In genomic region chr6:138692058-138692977, GRCh38 we compare ENCODE assay signal across 1 cellular context.
TF ChIP-seq lines count a peak whose summit lies in the region.

No MANE protein-coding gene starts in this region.

TF ChIP-seq in HepG2, 621 proteins besides CTCF, POLR2A, EP300 and RAD21 (continued from another document and continues in another):
- TF ChIP-seq CAMTA2 (CRISPR knock-in tag; IDR thresholded peaks at IDR 0.05; ENCODE audit: borderline replicate concordance) = 0 out of 2 replicates have a peak, but pooled peaks have one; percentile 74
- no peak; the same call in 1 of the 2 replicates for TF ChIP-seq CREBL2 (CRISPR knock-in tag; IDR thresholded peaks at IDR 0.05; ENCODE audit: borderline replicate concordance)
- TF ChIP-seq PAF1 (CRISPR knock-in tag; IDR thresholded peaks at IDR 0.05) = no peak
- no peak for TF ChIP-seq ZNF264 (CRISPR knock-in tag; IDR thresholded peaks at IDR 0.05)
- TF ChIP-seq ZNF776 (CRISPR knock-in tag; IDR thresholded peaks at IDR 0.05) = peak; percentile 3; the same call in 1 of the 2 replicates
- TF ChIP-seq ZNF30 (CRISPR knock-in tag; IDR thresholded peaks at IDR 0.05) = no peak
- TF ChIP-seq ZNF766 (CRISPR knock-in tag; IDR thresholded peaks at IDR 0.05; ENCODE audit: borderline replicate concordance) = no peak
- peak; percentile 60 for TF ChIP-seq POGZ (CRISPR knock-in tag; IDR thresholded peaks at IDR 0.05)
- TF ChIP-seq NCOA2 (CRISPR knock-in tag; IDR thresholded peaks at IDR 0.05) = no peak; the same call in 1 of the 2 replicates
- TF ChIP-seq ZNF598 (CRISPR knock-in tag; IDR thresholded peaks at IDR 0.05; ENCODE audit: borderline replicate concordance) = no peak
- TF ChIP-seq GMEB2 (CRISPR knock-in tag; IDR thresholded peaks at IDR 0.05; ENCODE audit: low read depth) = no peak
- no peak; the same call in 1 of the 2 replicates for TF ChIP-seq MIER3 (CRISPR knock-in tag; IDR thresholded peaks at IDR 0.05; ENCODE audit: borderline replicate concordance)
- no peak for TF ChIP-seq FOXO4 (CRISPR knock-in tag; conservative IDR thresholded peaks at IDR 0.05)
- TF ChIP-seq DMTF1 (CRISPR knock-in tag; IDR thresholded peaks at IDR 0.05) = no peak
- TF ChIP-seq HNRNPLL (IDR thresholded peaks at IDR 0.05; ENCODE audit: low read depth, low read length, poor library complexity, severe bottlenecking) = peak; percentile 37
- peak; percentile 60; the same call in 1 of the 2 replicates for TF ChIP-seq ZNF564 (CRISPR knock-in tag; IDR thresholded peaks at IDR 0.05)
- no peak for TF ChIP-seq ZMYM2 (CRISPR knock-in tag; IDR thresholded peaks at IDR 0.05)
- peak; percentile 77; the same call in 1 of the 2 replicates for TF ChIP-seq ZNF724P (CRISPR knock-in tag; IDR thresholded peaks at IDR 0.05; ENCODE audit: borderline replicate concordance)
- no peak for TF ChIP-seq ZNF570 (CRISPR knock-in tag; IDR thresholded peaks at IDR 0.05; ENCODE audit: borderline replicate concordance)
- no peak for TF ChIP-seq ZHX2 (IDR thresholded peaks at IDR 0.05; ENCODE audit: low read depth)
- no peak for TF ChIP-seq ZHX2 (CRISPR knock-in tag; IDR thresholded peaks at IDR 0.05; ENCODE audit: borderline replicate concordance)
- no peak for TF ChIP-seq HNRNPUL1 (IDR thresholded peaks at IDR 0.05; ENCODE audit: low read depth, low read length)
- TF ChIP-seq FOXP1 (IDR thresholded peaks at IDR 0.05) = no peak
- TF ChIP-seq FOXP1 (CRISPR knock-in tag; IDR thresholded peaks at IDR 0.05) = no peak
- 0 out of 2 replicates have a peak, but pooled peaks have one; percentile 55 for TF ChIP-seq ZNF513 (CRISPR knock-in tag; conservative IDR thresholded peaks at IDR 0.05)
- TF ChIP-seq KLF16 (CRISPR knock-in tag; IDR thresholded peaks at IDR 0.05) = peak in 1 of 2 experiments; percentile 38; a peak in 1 of 4 replicates
- TF ChIP-seq PRDM15 (CRISPR knock-in tag; IDR thresholded peaks at IDR 0.05) = no peak
- TF ChIP-seq BCL3 (CRISPR knock-in tag; IDR thresholded peaks at IDR 0.05) = 0 out of 2 replicates have a peak, but pooled peaks have one; percentile 56
- TF ChIP-seq ZNF569 (CRISPR knock-in tag; IDR thresholded peaks at IDR 0.05; ENCODE audit: borderline replicate concordance) = no peak
- TF ChIP-seq DDIT3 (CRISPR knock-in tag; IDR thresholded peaks at IDR 0.05) = no peak
- TF ChIP-seq ZNF558 (CRISPR knock-in tag; IDR thresholded peaks at IDR 0.05; ENCODE audit: borderline replicate concordance) = no peak; the same call in 1 of the 2 replicates
- no peak for TF ChIP-seq PITX1 (CRISPR knock-in tag; IDR thresholded peaks at IDR 0.05)
- no peak for TF ChIP-seq GPBP1L1 (CRISPR knock-in tag; IDR thresholded peaks at IDR 0.05)
- TF ChIP-seq ZNF616 (CRISPR knock-in tag; IDR thresholded peaks at IDR 0.05; ENCODE audit: low read depth) = no peak; the same call in 1 of the 2 replicates
- TF ChIP-seq ZMAT3 (CRISPR knock-in tag; conservative IDR thresholded peaks at IDR 0.05) = peak; percentile 10
- TF ChIP-seq REL (CRISPR knock-in tag; conservative IDR thresholded peaks at IDR 0.05) = no peak
- TF ChIP-seq HOXA3 (CRISPR knock-in tag; IDR thresholded peaks at IDR 0.05) = peak; percentile 34; the same call in 1 of the 2 replicates
- TF ChIP-seq KDM5A (IDR thresholded peaks at IDR 0.05; ENCODE audit: borderline replicate concordance, low read length) = peak; percentile 28; the same call in 1 of the 2 replicates
- TF ChIP-seq CENPX (CRISPR knock-in tag; IDR thresholded peaks at IDR 0.05) = no peak
